In genomic region chr21:42892582-42892930, GRCh38 we compare ENCODE assay signal across 1 cellular context.
TF ChIP-seq lines count a peak whose summit lies in the region.

No MANE protein-coding gene starts in this region.

TF ChIP-seq in K562, 482 proteins besides CTCF, POLR2A, EP300 and RAD21 (continued from another document and continues in another):
- TF ChIP-seq VEZF1 (CRISPR knock-in tag; IDR thresholded peaks at IDR 0.05) (no peak), ZC3H4 (CRISPR knock-in tag; IDR thresholded peaks at IDR 0.05; ENCODE audit: borderline replicate concordance) (peak; percentile 66; the same call in 1 of the 2 replicates), ZBTB5 (IDR thresholded peaks at IDR 0.05) (no peak), RFX7 (CRISPR knock-in tag; IDR thresholded peaks at IDR 0.05) (no peak), TCF7L2 (IDR thresholded peaks at IDR 0.05; ENCODE audit: low read depth, low read length) (no peak), TAF1 (IDR thresholded peaks at IDR 0.05; ENCODE audit: control insufficient read depth, extremely low read depth, insufficient read depth, low read length, severe bottlenecking) (no peak), ZNF354B (CRISPR knock-in tag; IDR thresholded peaks at IDR 0.05) (no peak), TEAD1 (CRISPR knock-in tag; IDR thresholded peaks at IDR 0.05) (peak in 1 of 2 experiments; percentile 4; a peak in 1 of 4 replicates), ZNF696 (CRISPR knock-in tag; conservative IDR thresholded peaks at IDR 0.05) (no peak), FOXA3 (CRISPR knock-in tag; conservative IDR thresholded peaks at IDR 0.05 in 1 of 2, IDR thresholded peaks at IDR 0.05 in 1 of 2) (no peak), RERE (CRISPR knock-in tag; IDR thresholded peaks at IDR 0.05; ENCODE audit: borderline replicate concordance) (no peak), NONO (IDR thresholded peaks at IDR 0.05; ENCODE audit: low read depth in 2 of 2, low read length in 1 of 2) (peak in 1 of 2 experiments; percentile 63; a peak in 2 of 4 replicates), KLF13 (tag; IDR thresholded peaks at IDR 0.05; ENCODE audit: borderline replicate concordance, low read depth) (no peak), HSF4 (CRISPR knock-in tag; IDR thresholded peaks at IDR 0.05; ENCODE audit: borderline replicate concordance) (no peak), PRPF4 (IDR thresholded peaks at IDR 0.05; ENCODE audit: insufficient read depth, low read depth, low read length, poor library complexity, severe bottlenecking) (no peak), L3MBTL2 (IDR thresholded peaks at IDR 0.05) (peak; percentile 75; the same call in 1 of the 2 replicates), FOXJ3 (CRISPR knock-in tag; IDR thresholded peaks at IDR 0.05) (no peak), RFX1 (IDR thresholded peaks at IDR 0.05) (no peak), SP1 (CRISPR knock-in tag; IDR thresholded peaks at IDR 0.05) (no peak), TAL1 (IDR thresholded peaks at IDR 0.05) (no peak), FOS (IDR thresholded peaks at IDR 0.05; ENCODE audit: extremely low read depth, insufficient read length) (no peak), BRF2 (IDR thresholded peaks at IDR 0.05; ENCODE audit: borderline replicate concordance, insufficient read depth, insufficient read length) (no peak), PHF21A (IDR thresholded peaks at IDR 0.05; ENCODE audit: borderline replicate concordance, low read depth) (no peak), SIN3A (IDR thresholded peaks at IDR 0.05; ENCODE audit: borderline replicate concordance in 2 of 2, control insufficient read depth in 1 of 2, low read depth in 2 of 2, low read length in 2 of 2) (0 out of 4 replicates have a peak, but pooled peaks of 1 of the 2 experiments have one; percentile 72), NFIC (IDR thresholded peaks at IDR 0.05) (no peak), WHSC1 (IDR thresholded peaks at IDR 0.05; ENCODE audit: low read length) (no peak), MYNN (IDR thresholded peaks at IDR 0.05) (no peak), MYNN (CRISPR knock-in tag; IDR thresholded peaks at IDR 0.05) (no peak), ZBTB26 (CRISPR knock-in tag; IDR thresholded peaks at IDR 0.05) (0 out of 2 replicates have a peak, but pooled peaks have one; percentile 49), NR1H2 (CRISPR knock-in tag; IDR thresholded peaks at IDR 0.05) (no peak), ZFX (CRISPR knock-in tag; IDR thresholded peaks at IDR 0.05) (no peak), ZBTB1 (CRISPR knock-in tag; IDR thresholded peaks at IDR 0.05; ENCODE audit: borderline replicate concordance, low read depth) (no peak), ELK1 (CRISPR knock-in tag; IDR thresholded peaks at IDR 0.05) (no peak), RCOR1 (IDR thresholded peaks at IDR 0.05; ENCODE audit: borderline replicate concordance in 1 of 2, low read depth in 2 of 2, low read length in 2 of 2) (no peak), DPF2 (IDR thresholded peaks at IDR 0.05) (0 out of 2 replicates have a peak, but pooled peaks have one; percentile 29), TSHZ1 (CRISPR knock-in tag; IDR thresholded peaks at IDR 0.05) (no peak), ASH1L (IDR thresholded peaks at IDR 0.05; ENCODE audit: borderline replicate concordance, low read depth, partially characterized antibody) (no peak), E4F1 (CRISPR knock-in tag; IDR thresholded peaks at IDR 0.05; ENCODE audit: borderline replicate concordance) (no peak), SREBF2 (CRISPR knock-in tag; IDR thresholded peaks at IDR 0.05) (no peak), ZNF511 (CRISPR knock-in tag; IDR thresholded peaks at IDR 0.05) (peak; percentile 84; the same call in 1 of the 2 replicates), COPS2 (conservative IDR thresholded peaks at IDR 0.05) (no peak)
